Comparison of ENCODE assay signal across 8 cellular contexts in the genomic region with DNA sequence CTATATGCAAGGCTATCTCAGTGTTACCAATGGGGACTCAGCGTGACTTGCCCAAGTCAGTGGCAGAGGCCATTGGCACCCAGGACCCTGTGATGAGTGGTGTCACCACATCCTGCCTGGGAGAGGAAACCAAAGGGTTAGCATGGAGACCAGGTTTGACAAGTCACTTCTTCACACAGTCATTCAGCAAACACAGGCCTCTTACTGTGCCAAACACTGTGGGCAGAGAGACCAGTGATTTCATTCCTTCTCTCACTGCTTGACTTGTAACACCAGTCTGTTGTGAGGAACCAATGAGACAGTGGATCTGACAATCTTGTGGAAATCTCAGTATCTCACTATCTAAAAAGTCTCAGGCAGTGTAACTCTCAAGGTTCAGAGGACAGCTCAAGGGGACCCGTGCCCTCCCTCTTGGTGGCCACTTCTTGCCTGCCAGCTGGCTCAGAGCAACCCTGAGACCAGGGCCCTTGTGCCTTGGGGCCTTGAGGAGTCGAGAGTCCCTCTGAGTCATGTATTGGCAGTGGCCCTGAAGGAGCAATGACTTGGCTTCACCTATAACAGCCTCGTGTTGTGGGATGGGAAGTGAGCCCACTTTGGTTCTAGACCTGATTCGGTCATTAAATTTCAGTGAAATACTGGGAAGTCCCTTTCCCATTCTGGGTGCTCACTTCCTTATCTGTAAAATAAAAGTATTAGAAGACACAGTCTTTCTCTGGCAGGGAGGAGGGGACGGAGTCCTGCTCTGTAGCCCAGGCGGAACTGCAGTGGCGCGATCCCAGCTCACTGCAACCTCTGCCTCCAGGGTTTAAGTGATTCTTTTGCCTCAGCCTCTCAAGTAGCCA. TPM values are rescaled to one million over a fixed set of nuclear protein-coding genes. Genes with fewer than 3 reads are reported as not detected.
A peak's percentile ranks its signal among the peaks of the same experiment; 100 is the strongest.
DNase-seq lines count a peak whose midpoint lies in the region; ATAC-seq lines count a peak whose summit lies in the region.
"Had no signal": no experiment of that assay in that cellular context is flagged by ENCODE, and none has a peak within 500 bp of the region (broad histone marks: within the 10 kb centered on the region; RNA-seq: fewer than 3 reads in every experiment).

No MANE protein-coding gene starts in this region.

- no peaks in the 10 kb centered on the region for H3K36me3 Mint-ChIP-seq in activated CD4-positive, alpha-beta memory T cell treated with anti-CD3 and anti-CD28 coated beads, Interleukin-2, amount 10 ng/mL, durations not matched to agents 7 days and 5 days (ENCODE audit: low read depth)
- no peaks in the 10 kb centered on the region for H3K36me3 Mint-ChIP-seq in T-cell
- no peaks in the 10 kb centered on the region for H3K36me3 Mint-ChIP-seq in activated T-cell treated with anti-CD3 and anti-CD28 coated beads, Interleukin-2, amount 50 U/mL, for 24 hours (ENCODE audit: low read depth)

- H3K27me3 Mint-ChIP-seq in activated CD4-positive, alpha-beta memory T cell treated with anti-CD3 and anti-CD28 coated beads, Interleukin-2, amount 10 ng/mL, durations not matched to agents 7 days and 5 days = no peaks in the 10 kb centered on the region
- no peaks in the 10 kb centered on the region for H3K27me3 Mint-ChIP-seq in T-cell
- no peaks in the 10 kb centered on the region for H3K27me3 Mint-ChIP-seq in activated T-cell treated with anti-CD3 and anti-CD28 coated beads, Interleukin-2, amount 50 U/mL, for 24 hours

- H3K4me3 Mint-ChIP-seq in activated CD4-positive, alpha-beta memory T cell treated with anti-CD3 and anti-CD28 coated beads, Interleukin-2, amount 10 ng/mL, durations not matched to agents 7 days and 5 days = no peak overlapping the region
- no peak overlapping the region for H3K4me3 Mint-ChIP-seq in T-cell
- no peak overlapping the region for H3K4me3 Mint-ChIP-seq in activated T-cell treated with anti-CD3 and anti-CD28 coated beads, Interleukin-2, amount 50 U/mL, for 24 hours

- POLR2A ChIA-PET in activated CD4-positive, alpha-beta memory T cell treated with anti-CD3 and anti-CD28 coated beads, Interleukin-2, amount 10 ng/mL, durations not matched to agents 7 days and 5 days (lab: Charles Lee) = interaction anchor here (1.7 kb wide), 1 partner anchor 15 kb away, joined by 4 read pairs; no protein-coding TSS in a partner anchor
- POLR2A ChIA-PET in T-cell (lab: Charles Lee) = no interaction called here

- no peak overlapping the region for H3K27ac Mint-ChIP-seq in activated CD4-positive, alpha-beta memory T cell treated with anti-CD3 and anti-CD28 coated beads, Interleukin-2, amount 10 ng/mL, durations not matched to agents 7 days and 5 days
- no peak overlapping the region for H3K27ac Mint-ChIP-seq in T-cell
- H3K27ac Mint-ChIP-seq in activated T-cell treated with anti-CD3 and anti-CD28 coated beads, Interleukin-2, amount 50 U/mL, for 24 hours = no peak overlapping the region

- ATAC-seq in GM18511 (IDR thresholded peaks at IDR 0.05; ENCODE audit: unreplicated experiment) = peak; percentile 63
- ATAC-seq in HG02588 (IDR thresholded peaks at IDR 0.05; ENCODE audit: unreplicated experiment) = peak; percentile 57
- ATAC-seq in T-cell (replicated peaks in 1 of 4) = no peak
- ATAC-seq: psoas muscle had no signal

- DNase-seq in activated CD4-positive, alpha-beta memory T cell treated with anti-CD3 and anti-CD28 coated beads, Interleukin-2, amount 10 ng/mL, durations not matched to agents 7 days and 5 days = peak; percentile 20
- DNase-seq in pons (ENCODE audit: low spot score) = peak; percentile 42
- DNase-seq in T-cell = no peak
- DNase-seq in activated T-cell treated with anti-CD3 and anti-CD28 coated beads, Interleukin-2, amount 50 U/mL, for 24 hours = no peak
- DNase-seq in NCI-H2107 (lab: John Stamatoyannopoulos, UW) = no peak

- H3K9me3 Mint-ChIP-seq in activated CD4-positive, alpha-beta memory T cell treated with anti-CD3 and anti-CD28 coated beads, Interleukin-2, amount 10 ng/mL, durations not matched to agents 7 days and 5 days = no peaks in the 10 kb centered on the region
- no peaks in the 10 kb centered on the region for H3K9me3 Mint-ChIP-seq in T-cell
- no peaks in the 10 kb centered on the region for H3K9me3 Mint-ChIP-seq in activated T-cell treated with anti-CD3 and anti-CD28 coated beads, Interleukin-2, amount 50 U/mL, for 24 hours

- no peaks in the 10 kb centered on the region for H3K4me1 Mint-ChIP-seq in activated CD4-positive, alpha-beta memory T cell treated with anti-CD3 and anti-CD28 coated beads, Interleukin-2, amount 10 ng/mL, durations not matched to agents 7 days and 5 days
- H3K4me1 Mint-ChIP-seq in T-cell = no peaks in the 10 kb centered on the region
- no peaks in the 10 kb centered on the region for H3K4me1 Mint-ChIP-seq in activated T-cell treated with anti-CD3 and anti-CD28 coated beads, Interleukin-2, amount 50 U/mL, for 24 hours (ENCODE audit: low read depth)

- CTCF ChIA-PET in activated CD4-positive, alpha-beta memory T cell treated with anti-CD3 and anti-CD28 coated beads, Interleukin-2, amount 10 ng/mL, durations not matched to agents 7 days and 5 days (lab: Charles Lee) = no interaction called here
- CTCF ChIA-PET in T-cell (lab: Charles Lee) = no interaction called here

RNA-seq across cellular contexts. Expression of gene FABP6, which starts 1.6 kb away (rescaled TPM):
- total RNA-seq in activated CD4-positive, alpha-beta memory T cell treated with anti-CD3 and anti-CD28 coated beads, Interleukin-2, amount 10 ng/mL, durations not matched to agents 7 days and 5 days = not detected
- not detected for total RNA-seq in T-cell

Comparison
In these comparisons a context has a peak if more than half of its experiments do, and no peak if none do; other contexts are left out.
1. ATAC-seq: peak in GM18511 (single experiment) and HG02588 (single experiment); none in T-cell (0 of 4).
2. DNase-seq: peak in activated CD4-positive, alpha-beta memory T cell treated with anti-CD3 and anti-CD28 coated beads, Interleukin-2, amount 10 ng/mL, durations not matched to agents 7 days and 5 days (single experiment) and pons (single experiment); none in T-cell (0 of 34), activated T-cell treated with anti-CD3 and anti-CD28 coated beads, Interleukin-2, amount 50 U/mL, for 24 hours (single experiment) and NCI-H2107 (single experiment).